21 cellular contexts compared by ENCODE assay signal in the genomic region with DNA sequence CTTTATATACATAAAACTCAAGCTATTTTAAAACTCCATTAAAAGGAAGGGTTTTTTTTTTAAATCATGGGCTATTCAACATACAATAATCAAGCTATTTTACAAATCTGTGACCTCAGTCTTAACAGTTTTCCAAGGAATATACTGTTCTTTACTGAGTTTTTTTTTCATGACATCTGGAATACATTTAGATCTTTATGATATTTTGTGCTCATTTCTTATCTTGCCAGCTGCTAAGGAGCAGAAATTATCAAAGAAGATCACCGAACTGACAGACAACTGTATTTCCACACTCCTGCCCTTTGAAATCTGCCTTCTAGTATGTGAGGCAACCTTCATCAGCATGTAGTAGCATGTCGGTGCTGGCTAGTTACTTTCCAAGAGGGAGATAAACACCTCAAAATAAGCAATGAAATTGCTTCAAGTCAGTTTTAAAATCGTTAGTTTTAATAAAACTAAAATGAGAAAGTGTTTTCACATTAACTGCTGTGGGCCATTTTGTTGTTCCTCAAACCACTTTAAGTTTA.
"Had no signal": no experiment of that assay in that cellular context is flagged by ENCODE, and none has a peak within 500 bp of the region (broad histone marks: within the 10 kb centered on the region; RNA-seq: fewer than 3 reads in every experiment).

No MANE protein-coding gene starts in this region.

- H3K4me1 Mint-ChIP-seq: activated naive CD4-positive, alpha-beta T cell treated with anti-CD3 and anti-CD28 coated beads, Interleukin-2, amount 10 ng/mL, durations not matched to agents 7 days and 5 days; activated naive CD8-positive, alpha-beta T cell treated with anti-CD3 and anti-CD28 coated beads, Interleukin-2, amount 50 U/mL, for 24 hours had no signal

- H3K36me3 ChIP-seq: ascending aorta, esophagus squamous epithelium, thyroid gland had no signal

- H3K27ac ChIP-seq: ascending aorta, esophagus squamous epithelium, thyroid gland had no signal

- ATAC-seq: activated CD4-positive, CD25-positive, alpha-beta regulatory T cell treated with anti-CD3 and anti-CD28 coated beads, Interleukin-2, amount 50 U/mL, for 24 hours; activated naive CD8-positive, alpha-beta T cell treated with anti-CD3 and anti-CD28 coated beads, Interleukin-2, amount 50 U/mL, for 24 hours had no signal

- H3K4me3 ChIP-seq: ascending aorta, esophagus squamous epithelium, thyroid gland had no signal

- DNase-seq: activated CD4-positive, alpha-beta T cell treated with anti-CD3 and anti-CD28 coated beads, Interleukin-2, amount 50 U/mL, for 1 hour; activated CD8-positive, alpha-beta memory T cell treated with anti-CD3 and anti-CD28 coated beads, Interleukin-2, amount 50 U/mL, for 48 hours; activated effector memory CD4-positive, alpha-beta T cell treated with Interleukin-2 at 50 U/mL for 16 hours; activated naive CD4-positive, alpha-beta T cell treated with anti-CD3 and anti-CD28 coated beads, Interleukin-2, amount 10 ng/mL, durations not matched to agents 7 days and 5 days; activated naive CD8-positive, alpha-beta T cell treated with anti-CD3 and anti-CD28 coated beads, Interleukin-2, amount 50 U/mL, for 24 hours; activated T-cell treated with anti-CD3 and anti-CD28 coated beads, Interleukin-2, amount 50 U/mL, for 48 hours; cerebellar nuclear complex; effector CD8-positive, alpha-beta T cell; esophagus squamous epithelium; glutamatergic neuron; hippocampal formation; islet precursor cell; occipital lobe; posterior cingulate gyrus; retina; stimulated activated naive CD4-positive, alpha-beta T cell; T1000; thyroid gland had no signal

- H3K4me1 ChIP-seq: ascending aorta, thyroid gland had no signal

- H3K9me3 ChIP-seq: thyroid gland had no signal

- H3K27ac Mint-ChIP-seq: activated naive CD4-positive, alpha-beta T cell treated with anti-CD3 and anti-CD28 coated beads, Interleukin-2, amount 10 ng/mL, durations not matched to agents 7 days and 5 days; activated naive CD8-positive, alpha-beta T cell treated with anti-CD3 and anti-CD28 coated beads, Interleukin-2, amount 50 U/mL, for 24 hours; dendritic cell treated with granulocyte-macrophage colony-stimulating factor and Interleukin-4, amounts not matched to agents 40 ng/mL and 50 ng/mL, for 4 days had no signal

- H3K4me3 Mint-ChIP-seq: activated naive CD4-positive, alpha-beta T cell treated with anti-CD3 and anti-CD28 coated beads, Interleukin-2, amount 10 ng/mL, durations not matched to agents 7 days and 5 days; activated naive CD8-positive, alpha-beta T cell treated with anti-CD3 and anti-CD28 coated beads, Interleukin-2, amount 50 U/mL, for 24 hours; dendritic cell treated with granulocyte-macrophage colony-stimulating factor and Interleukin-4, amounts not matched to agents 40 ng/mL and 50 ng/mL, for 4 days had no signal
